In the genomic region with DNA sequence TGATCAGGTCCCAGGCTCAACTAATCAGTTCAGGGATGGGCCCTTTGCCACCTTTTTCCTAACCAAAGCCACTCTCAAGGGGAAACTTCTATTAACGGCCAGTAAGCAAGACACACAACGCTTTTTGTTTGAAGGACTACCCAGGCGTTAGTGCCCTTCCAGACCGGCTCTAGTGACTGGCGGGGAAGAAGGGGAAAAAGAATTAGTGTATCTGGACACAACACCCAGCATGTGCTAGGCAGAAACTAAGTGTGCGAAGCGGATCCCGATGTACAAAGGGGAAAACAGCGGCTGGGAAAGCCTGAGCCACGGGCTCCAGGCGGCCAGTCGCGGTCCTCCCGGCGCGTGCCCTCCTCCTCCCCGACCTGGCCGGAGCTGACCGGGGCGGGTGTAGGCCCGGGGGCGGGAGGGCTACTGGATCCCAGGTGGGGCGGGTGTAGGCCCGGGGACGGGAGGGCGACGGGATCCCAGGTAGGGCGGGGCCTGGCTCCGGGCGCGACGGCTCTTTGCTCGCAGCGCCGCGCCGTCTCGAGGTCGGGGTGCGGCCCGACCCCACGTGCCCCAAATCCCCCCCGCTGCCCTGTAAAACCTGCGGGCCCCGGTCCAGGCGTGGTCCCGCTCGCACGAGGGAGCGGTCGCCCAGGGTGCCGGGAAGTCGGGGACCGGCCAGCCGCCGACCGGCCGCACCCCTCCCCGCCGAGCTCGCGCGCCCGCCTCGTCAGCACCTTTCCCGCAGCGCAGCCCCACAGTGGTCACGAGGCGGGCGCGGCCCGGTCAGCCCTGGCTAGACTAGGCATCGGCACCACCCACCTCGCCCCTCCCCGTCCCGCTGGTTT, we compare ENCODE assay signal across 8 cellular contexts. TPM values are rescaled to one million over a fixed set of nuclear protein-coding genes. Genes with fewer than 3 reads are reported as not detected.
DNase-seq lines count a peak whose midpoint lies in the region; ATAC-seq and TF ChIP-seq lines count a peak whose summit lies in the region.

No MANE protein-coding gene starts in this region.

- H3K27ac Mint-ChIP-seq in activated naive CD8-positive, alpha-beta T cell treated with anti-CD3 and anti-CD28 coated beads, Interleukin-2, amount 50 U/mL, for 24 hours, result peak overlapping the region; percentile 99

- H3K4me1 Mint-ChIP-seq in activated naive CD8-positive, alpha-beta T cell treated with anti-CD3 and anti-CD28 coated beads, Interleukin-2, amount 50 U/mL, for 24 hours, result peaks cover 81% of the 10 kb centered on the region

- POLR2A ChIA-PET in A673 (lab: Charles Lee; ENCODE audit: low non-redundant PET), result interaction anchor here (0.6 kb wide), 1 partner anchor 69 kb away, joined by 3 read pairs; no protein-coding TSS in a partner anchor

- no peak for TF ChIP-seq CTCF in A673 (conservative IDR thresholded peaks at IDR 0.05; ENCODE audit: low read depth, low read length)
- TF ChIP-seq CTCF in GM13977 (IDR thresholded peaks at IDR 0.05; ENCODE audit: extremely low read depth, insufficient read depth, missing control alignments), result no peak
- TF ChIP-seq CTCF in left ventricle myocardium inferior (IDR thresholded peaks at IDR 0.05; ENCODE audit: borderline replicate concordance), result no peak
- TF ChIP-seq CTCF in retinal pigment epithelial cell (conservative IDR thresholded peaks at IDR 0.05; ENCODE audit: low read depth, low read length), result no peak

- no TSS peak for BruUV-seq in A673 (replicated peaks; lab: Mats Ljungman, UMichigan)

- intact Hi-C loops in A673 (cut with micrococcal nuclease; ENCODE audit: unreplicated experiment), result loop anchor here (1.0 to 2.0 kb wide), 2 partner anchors 55 to 228 kb away; partner anchors contain the start of gene PCBP1
- intact Hi-C loops in left ventricle myocardium inferior (cut with micrococcal nuclease), result loop anchor here (5.0 kb wide), 1 partner anchor 230 kb away; no protein-coding TSS in a partner anchor

- H3K9me3 Mint-ChIP-seq in activated naive CD8-positive, alpha-beta T cell treated with anti-CD3 and anti-CD28 coated beads, Interleukin-2, amount 50 U/mL, for 24 hours, result no peaks in the 10 kb centered on the region

- H3K36me3 ChIP-seq in A673 (ENCODE audit: insufficient read depth, low read length, poor library complexity, severe bottlenecking), result no peaks in the 10 kb centered on the region
- H3K36me3 ChIP-seq in left ventricle myocardium inferior, result no peaks in the 10 kb centered on the region

- H3K9me3 ChIP-seq in A673 (ENCODE audit: low read depth, low read length, poor library complexity, severe bottlenecking) (no peaks in the 10 kb centered on the region), left ventricle myocardium inferior (replicated peaks) (no peaks in the 10 kb centered on the region)

- CTCF ChIA-PET in A673 (lab: Charles Lee), result interaction anchor here (0.6 to 1.1 kb wide), 2 partner anchors 228 to 417 kb away, joined by 3 to 4 read pairs; partner anchors contain the start of gene MXD1

- peak; percentile 27 for ATAC-seq in HG02852 (IDR thresholded peaks at IDR 0.05; ENCODE audit: unreplicated experiment)
- peak; percentile 38 for ATAC-seq in activated naive CD8-positive, alpha-beta T cell treated with anti-CD3 and anti-CD28 coated beads, Interleukin-2, amount 50 U/mL, for 24 hours

- H3K27me3 Mint-ChIP-seq in activated naive CD8-positive, alpha-beta T cell treated with anti-CD3 and anti-CD28 coated beads, Interleukin-2, amount 50 U/mL, for 24 hours, result peaks cover 2% of the 10 kb centered on the region

- peaks cover 9% of the 10 kb centered on the region for H3K4me1 ChIP-seq in A673 (ENCODE audit: insufficient read depth, low read length, poor library complexity, severe bottlenecking)
- H3K4me1 ChIP-seq in left ventricle myocardium inferior, result peaks cover 27% of the 10 kb centered on the region

- in situ Hi-C loops in GM13977 (cut with MboI; ENCODE audit: low pct_unique_long_range_greater_than_20kb, low sequenced_read_pairs, unreplicated experiment), result loop anchor here (10.0 kb wide), 1 partner anchor 227 kb away; the partner anchor contains the start of gene MXD1

- H3K4me3 ChIP-seq in A673 (ENCODE audit: low read depth, low read length, poor library complexity, severe bottlenecking), result peak overlapping the region; percentile 62
- H3K4me3 ChIP-seq in left ventricle myocardium inferior, result peak overlapping the region; percentile 77
- H3K4me3 ChIP-seq in retinal pigment epithelial cell (ENCODE audit: low read length), result peak overlapping the region; percentile 26

- H3K4me3 Mint-ChIP-seq in activated naive CD8-positive, alpha-beta T cell treated with anti-CD3 and anti-CD28 coated beads, Interleukin-2, amount 50 U/mL, for 24 hours, result peak overlapping the region; percentile 88

- no peaks in the 10 kb centered on the region for H3K27me3 ChIP-seq in A673 (replicated peaks; ENCODE audit: insufficient read depth, low read depth, low read length, poor library complexity)
- H3K27me3 ChIP-seq in left ventricle myocardium inferior (ENCODE audit: low read depth), result no peaks in the 10 kb centered on the region

- peak; percentile 44 for DNase-seq in A673 (ENCODE audit: low spot score)
- peak; percentile 63 for DNase-seq in GM13977 (ENCODE audit: low spot score)
- peak; percentile 28 for DNase-seq in NCI-H446 treated with DMSO at 0.1 percent for 48 hours (lab: John Stamatoyannopoulos, UW)
- DNase-seq in activated naive CD8-positive, alpha-beta T cell treated with anti-CD3 and anti-CD28 coated beads, Interleukin-2, amount 50 U/mL, for 24 hours, result no peak
- DNase-seq in left ventricle myocardium inferior, result no peak
- DNase-seq in retinal pigment epithelial cell (ENCODE audit: low read depth), result no peak
- no peak for DNase-seq in cerebellar nuclear complex (lab: John Stamatoyannopoulos, UW)

- H3K36me3 Mint-ChIP-seq in activated naive CD8-positive, alpha-beta T cell treated with anti-CD3 and anti-CD28 coated beads, Interleukin-2, amount 50 U/mL, for 24 hours (ENCODE audit: low read depth), result peaks cover 4% of the 10 kb centered on the region

- peak overlapping the region; percentile 97 for H3K27ac ChIP-seq in A673 (ENCODE audit: low read depth, low read length, poor library complexity, severe bottlenecking)
- peak overlapping the region; percentile 99 for H3K27ac ChIP-seq in left ventricle myocardium inferior (replicated peaks)

RNA-seq across cellular contexts. Expression of gene C2orf42, which starts 48.8 kb away (rescaled TPM):
- total RNA-seq in A673 (2021) (15.3 and 17.0 TPM in 2 replicates), left ventricle myocardium inferior (14.6 TPM)

RNA-seq across cellular contexts. Expression of gene PCBP1, which starts 54.7 kb away (rescaled TPM):
- total RNA-seq in A673 (2021) (343 and 350 TPM in 2 replicates), left ventricle myocardium inferior (205 TPM)

Comparison
In these comparisons a context has a peak if more than half of its experiments do, and no peak if none do; other contexts are left out.
1. DNase-seq: peak in A673 (single experiment), GM13977 (single experiment) and NCI-H446 treated with DMSO at 0.1 percent for 48 hours (single experiment); none in activated naive CD8-positive, alpha-beta T cell treated with anti-CD3 and anti-CD28 coated beads, Interleukin-2, amount 50 U/mL, for 24 hours (single experiment), left ventricle myocardium inferior (single experiment), retinal pigment epithelial cell (single experiment) and cerebellar nuclear complex (0 of 2).
2. H3K4me3 ChIP-seq: peak in every context shown above with its lines; median percentile 77 in left ventricle myocardium inferior; 62 in A673; 26 in retinal pigment epithelial cell.